Comparison of ENCODE assay signal across 8 cellular contexts in genomic region chr9:104968025-104968982, GRCh38. TPM values are rescaled to one million over a fixed set of nuclear protein-coding genes. Genes with fewer than 3 reads are reported as not detected.
DNase-seq lines count a peak whose midpoint lies in the region; ATAC-seq and TF ChIP-seq lines count a peak whose summit lies in the region.

No MANE protein-coding gene starts in this region.

- H3K27me3 Mint-ChIP-seq in Calu3 (ENCODE audit: unreplicated experiment): peaks cover 33% of the 10 kb centered on the region

- DNase-seq in Calu3: peak; percentile 76
- peak; percentile 89 for DNase-seq in HuH-7 (ENCODE audit: low spot score)
- DNase-seq in activated T-cell treated with anti-CD3 and anti-CD28 coated beads for 4 hours: peak; percentile 86
- peak; percentile 81 for DNase-seq in epithelial cell of esophagus (ENCODE audit: low read depth)
- DNase-seq in mucosa of descending colon: peak; percentile 91 to 93 (median 92)
- peak; percentile 72 to 80 for DNase-seq in stimulated activated CD8-positive, alpha-beta memory T cell treated with anti-CD3 and anti-CD28 coated beads, Interleukin-2, amount 100 ng/mL, for 48 hours (ENCODE audit: low read depth in 2 of 2)

- no peak for TF ChIP-seq CTCF in Calu3 (IDR thresholded peaks at IDR 0.05; ENCODE audit: unreplicated experiment)
- no peak for TF ChIP-seq CTCF in OCI-LY3 (IDR thresholded peaks at IDR 0.05; ENCODE audit: low read depth, low read length)
- no peak for TF ChIP-seq CTCF in epithelial cell of esophagus (IDR thresholded peaks at IDR 0.05; ENCODE audit: insufficient read depth, low read depth, low read length, missing control alignments)
- no peak for TF ChIP-seq CTCF in mucosa of descending colon (IDR thresholded peaks at IDR 0.05)

- peaks cover 26% of the 10 kb centered on the region for H3K27me3 ChIP-seq in OCI-LY3 (ENCODE audit: low read depth, low read length)

- no peak overlapping the region for H3K9ac ChIP-seq in OCI-LY3 (ENCODE audit: low read length)

- H3K36me3 ChIP-seq in OCI-LY3 (replicated peaks; ENCODE audit: low read depth, low read length) (no peaks in the 10 kb centered on the region), mucosa of descending colon (ENCODE audit: low read depth) (no peaks in the 10 kb centered on the region)

- peak overlapping the region; percentile 71 for H3K4me2 ChIP-seq in OCI-LY3 (ENCODE audit: low read length)

- H3K27ac ChIP-seq in OCI-LY3 (ENCODE audit: low read length): no peak overlapping the region

- CTCF ChIA-PET in Calu3 (lab: Charles Lee): interaction anchor here (0.7 kb wide), 2 partner anchors 105 to 193 kb away, joined by 6 read pairs; no protein-coding TSS in a partner anchor

- H3K4me3 ChIP-seq in OCI-LY3 (ENCODE audit: low read length): peak overlapping the region; percentile 73
- H3K4me3 ChIP-seq in epithelial cell of esophagus (ENCODE audit: low read length): peak overlapping the region; percentile 72
- H3K4me3 ChIP-seq in mucosa of descending colon: peak overlapping the region; percentile 42

- no peaks in the 10 kb centered on the region for H3K4me1 ChIP-seq in OCI-LY3 (ENCODE audit: low read length)
- H3K4me1 ChIP-seq in mucosa of descending colon (ENCODE audit: low read depth): no peaks in the 10 kb centered on the region

- no peaks in the 10 kb centered on the region for H3K9me3 Mint-ChIP-seq in Calu3 (ENCODE audit: low read depth, unreplicated experiment)

- peaks cover 11% of the 10 kb centered on the region for H3K36me3 Mint-ChIP-seq in Calu3 (ENCODE audit: insufficient read depth, unreplicated experiment)

- BruUV-seq in Calu3 (replicated peaks; lab: Mats Ljungman, UMichigan): no TSS peak

- peak overlapping the region; percentile 80 for H3K4me3 Mint-ChIP-seq in Calu3 (ENCODE audit: low read depth, unreplicated experiment)

- H3K27ac Mint-ChIP-seq in Calu3 (ENCODE audit: unreplicated experiment): no peak overlapping the region

- H3K4me1 Mint-ChIP-seq in Calu3 (ENCODE audit: low read depth, unreplicated experiment): no peaks in the 10 kb centered on the region

- H3K9me3 ChIP-seq in OCI-LY3 (ENCODE audit: insufficient read depth, low read length): no peaks in the 10 kb centered on the region
- H3K9me3 ChIP-seq in mucosa of descending colon: no peaks in the 10 kb centered on the region

- H3K79me2 ChIP-seq in OCI-LY3 (ENCODE audit: low read length): no peaks in the 10 kb centered on the region

- H4K20me1 ChIP-seq in OCI-LY3 (ENCODE audit: insufficient read depth, low read length): no peaks in the 10 kb centered on the region

- peak overlapping the region; percentile 18; the same call in 1 of the 2 replicates for H2AFZ ChIP-seq in OCI-LY3 (ENCODE audit: low read depth, low read length)

- peak; percentile 99 for ATAC-seq in GM21526 (IDR thresholded peaks at IDR 0.05; ENCODE audit: low FRiP score, unreplicated experiment)
- peak; percentile 98 for ATAC-seq in mucosa of descending colon

- intact Hi-C loops in Calu3 (cut with micrococcal nuclease; ENCODE audit: unreplicated experiment) (loop anchor here (10.0 kb wide), 1 partner anchor 186 kb away; no protein-coding TSS in a partner anchor), mucosa of descending colon (cut with DNase I, micrococcal nuclease) (no loop called here)

RNA-seq across cellular contexts. Expression of gene ABCA1, which starts 40.3 kb away (rescaled TPM):
- total RNA-seq in Calu3 (2022): 0.76 and 0.78 TPM in 2 replicates
- 100 to 1,000 TPM in 1 of 3 donors, 10 to 100 TPM in 2; 26.6 to 111 (median 36.8) TPM for total RNA-seq in mucosa of descending colon

Comparison
In these comparisons a context has a peak if more than half of its experiments do, and no peak if none do; other contexts are left out.
1. RNA of gene ABCA1, which starts 40.3 kb away (total RNA-seq): 26.6 to 111 TPM in mucosa of descending colon; 0.76 to 0.78 TPM in Calu3; every median in the first group is over 10 times any median in the second.
2. Peak in every context shown above with its lines, with median percentiles within 50 percentile points of each other: DNase-seq and H3K4me3 ChIP-seq.